1 cellular context compared by ENCODE assay signal in the genomic region with DNA sequence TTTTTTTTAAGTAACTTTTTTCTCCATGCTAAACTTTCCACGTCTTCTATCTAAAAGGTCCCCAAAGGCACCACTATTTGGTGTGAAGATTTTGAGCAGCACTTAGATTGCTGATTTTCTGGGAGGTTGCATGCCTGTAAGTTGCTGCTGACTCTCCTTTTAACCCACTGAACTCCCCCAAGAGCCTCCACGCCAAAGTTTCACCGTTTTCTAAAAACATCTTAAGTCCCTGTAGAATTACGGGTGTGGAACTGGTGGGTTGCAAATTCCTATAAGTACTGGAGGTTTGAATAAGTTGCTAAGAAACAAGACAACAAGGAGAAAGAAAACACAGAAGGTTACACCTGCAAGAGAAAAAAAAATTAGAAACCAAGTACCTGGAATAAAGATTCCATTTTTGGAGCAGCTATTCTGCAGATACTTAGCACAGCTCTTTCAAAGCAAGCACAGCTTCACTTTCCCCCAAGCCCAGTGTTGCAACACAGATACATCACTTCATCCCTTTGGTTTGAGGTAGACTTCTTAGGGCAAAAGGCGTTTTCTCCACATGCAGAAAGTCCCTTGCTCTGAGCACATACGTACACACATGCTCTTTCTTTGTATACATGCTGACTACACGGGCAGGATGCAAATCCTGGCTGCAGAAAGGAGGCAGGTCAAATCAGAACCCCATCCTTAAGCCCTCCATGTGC.
TF ChIP-seq lines count a peak whose summit lies in the region.

No MANE protein-coding gene starts in this region.

TF ChIP-seq in WTC11, 78 proteins besides CTCF, POLR2A, EP300 and RAD21 (continued from another document):
- TF ChIP-seq STAT6 (CRISPR knock-in tag; conservative IDR thresholded peaks at IDR 0.05; ENCODE audit: low read depth): no peak
- no peak for TF ChIP-seq ERG (CRISPR knock-in tag; IDR thresholded peaks at IDR 0.05)
- TF ChIP-seq, protein P1, sequence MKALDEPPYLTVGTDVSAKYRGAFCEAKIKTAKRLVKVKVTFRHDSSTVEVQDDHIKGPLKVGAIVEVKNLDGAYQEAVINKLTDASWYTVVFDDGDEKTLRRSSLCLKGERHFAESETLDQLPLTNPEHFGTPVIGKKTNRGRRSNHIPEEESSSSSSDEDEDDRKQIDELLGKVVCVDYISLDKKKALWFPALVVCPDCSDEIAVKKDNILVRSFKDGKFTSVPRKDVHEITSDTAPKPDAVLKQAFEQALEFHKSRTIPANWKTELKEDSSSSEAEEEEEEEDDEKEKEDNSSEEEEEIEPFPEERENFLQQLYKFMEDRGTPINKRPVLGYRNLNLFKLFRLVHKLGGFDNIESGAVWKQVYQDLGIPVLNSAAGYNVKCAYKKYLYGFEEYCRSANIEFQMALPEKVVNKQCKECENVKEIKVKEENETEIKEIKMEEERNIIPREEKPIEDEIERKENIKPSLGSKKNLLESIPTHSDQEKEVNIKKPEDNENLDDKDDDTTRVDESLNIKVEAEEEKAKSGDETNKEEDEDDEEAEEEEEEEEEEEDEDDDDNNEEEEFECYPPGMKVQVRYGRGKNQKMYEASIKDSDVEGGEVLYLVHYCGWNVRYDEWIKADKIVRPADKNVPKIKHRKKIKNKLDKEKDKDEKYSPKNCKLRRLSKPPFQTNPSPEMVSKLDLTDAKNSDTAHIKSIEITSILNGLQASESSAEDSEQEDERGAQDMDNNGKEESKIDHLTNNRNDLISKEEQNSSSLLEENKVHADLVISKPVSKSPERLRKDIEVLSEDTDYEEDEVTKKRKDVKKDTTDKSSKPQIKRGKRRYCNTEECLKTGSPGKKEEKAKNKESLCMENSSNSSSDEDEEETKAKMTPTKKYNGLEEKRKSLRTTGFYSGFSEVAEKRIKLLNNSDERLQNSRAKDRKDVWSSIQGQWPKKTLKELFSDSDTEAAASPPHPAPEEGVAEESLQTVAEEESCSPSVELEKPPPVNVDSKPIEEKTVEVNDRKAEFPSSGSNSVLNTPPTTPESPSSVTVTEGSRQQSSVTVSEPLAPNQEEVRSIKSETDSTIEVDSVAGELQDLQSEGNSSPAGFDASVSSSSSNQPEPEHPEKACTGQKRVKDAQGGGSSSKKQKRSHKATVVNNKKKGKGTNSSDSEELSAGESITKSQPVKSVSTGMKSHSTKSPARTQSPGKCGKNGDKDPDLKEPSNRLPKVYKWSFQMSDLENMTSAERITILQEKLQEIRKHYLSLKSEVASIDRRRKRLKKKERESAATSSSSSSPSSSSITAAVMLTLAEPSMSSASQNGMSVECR (CRISPR knock-in tag; IDR thresholded peaks at IDR 0.05; ENCODE audit: borderline replicate concordance): no peak
- TF ChIP-seq ZNF425 (CRISPR knock-in tag; conservative IDR thresholded peaks at IDR 0.05): no peak
- no peak for TF ChIP-seq ZNF138 (CRISPR knock-in tag; conservative IDR thresholded peaks at IDR 0.05)
- no peak for TF ChIP-seq CREB1 (CRISPR knock-in tag; IDR thresholded peaks at IDR 0.05)
- TF ChIP-seq TEAD4 (CRISPR knock-in tag; IDR thresholded peaks at IDR 0.05): no peak
- TF ChIP-seq TCF7 (CRISPR knock-in tag; IDR thresholded peaks at IDR 0.05; ENCODE audit: low read depth): no peak
- TF ChIP-seq E2F5 (CRISPR knock-in tag; IDR thresholded peaks at IDR 0.05): no peak
- TF ChIP-seq SOX15 (CRISPR knock-in tag; IDR thresholded peaks at IDR 0.05): no peak
